8 cellular contexts compared by ENCODE assay signal in the genomic region with DNA sequence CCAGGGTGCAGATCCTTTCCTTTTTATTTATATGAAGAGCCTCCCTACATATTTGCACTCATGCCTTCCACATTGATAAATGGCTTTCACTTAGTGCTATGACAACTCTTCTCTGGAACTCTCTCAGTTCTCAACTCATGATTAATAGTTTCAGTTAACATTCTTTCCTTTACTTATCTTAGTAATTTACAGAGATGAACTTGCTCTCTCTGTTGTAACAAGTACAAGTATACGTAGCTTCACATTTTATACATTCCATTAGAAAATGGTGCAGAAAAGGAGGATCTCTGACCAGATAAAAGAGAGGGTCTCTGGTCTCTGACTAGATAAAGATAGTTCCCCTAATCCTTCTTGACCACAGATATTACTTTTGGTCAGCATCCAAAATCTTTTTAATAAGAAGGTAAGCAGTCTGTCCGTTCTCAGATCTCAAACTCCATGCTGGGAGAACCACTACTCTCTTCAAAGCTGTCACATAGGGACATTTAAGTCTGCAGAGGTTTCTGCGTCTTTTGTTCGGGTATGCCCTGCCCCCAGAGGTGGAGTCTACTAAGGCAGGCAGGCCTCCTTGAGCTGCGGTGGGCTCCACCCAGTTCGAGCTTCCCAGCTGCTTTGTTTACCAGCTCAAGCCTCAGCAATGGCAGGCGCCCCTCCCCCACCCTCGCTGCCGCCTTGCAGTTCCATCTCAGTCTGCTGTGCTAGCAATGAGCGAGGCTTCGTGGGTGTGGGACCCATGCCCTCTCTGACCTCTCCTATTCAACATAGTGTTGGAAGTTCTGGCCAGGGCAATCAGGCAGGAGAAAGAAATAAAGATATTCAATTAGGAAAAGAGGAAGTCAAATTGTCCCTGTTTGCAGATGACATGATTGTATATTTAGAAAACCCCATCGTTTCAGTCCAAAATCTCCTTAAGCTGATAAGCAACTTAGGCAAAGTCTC. TPM values are rescaled to one million over a fixed set of nuclear protein-coding genes. Genes with fewer than 3 reads are reported as not detected.
DNase-seq lines count a peak whose midpoint lies in the region; ATAC-seq and TF ChIP-seq lines count a peak whose summit lies in the region.
"Not testable (repeated sequence)": the region's sequence is repeated elsewhere in the genome, so short reads cannot be mapped to it uniquely, and the experiment has no call there.

No MANE protein-coding gene starts in this region.

- not testable (repeated sequence) for H3K9me3 ChIP-seq in RWPE2 (ENCODE audit: severe bottlenecking); endodermal cell (ENCODE audit: control insufficient read depth, low read length); lower lobe of right lung

- peak overlapping the region; percentile 88 for H3K27ac Mint-ChIP-seq in endodermal cell

- not testable (repeated sequence) for DNase-seq in RWPE2 (ENCODE audit: low spot score)
- DNase-seq in activated T-cell treated with anti-CD3 and anti-CD28 coated beads for 4 hours = peak; percentile 27
- DNase-seq in endodermal cell = peak; percentile 95
- peak; percentile 82 for DNase-seq in lower lobe of right lung
- DNase-seq in stimulated activated CD4-positive, alpha-beta T cell treated with anti-CD3 and anti-CD28 coated beads, Interleukin-1b, Interleukin-23, amount 100 ng/mL, for 1 hour (ENCODE audit: low read depth in 2 of 2) = peak; percentile 6 to 45

- intact Hi-C loops in lower lobe of right lung (cut with DNase I) = not testable (repeated sequence)

- 8 to 11% methylated on average over 6 to 12 of the region's 12 CpGs for WGBS in endodermal cell (ENCODE audit: insufficient coverage in 1 of 2, insufficient read length in 1 of 2), 2 experiments

- ATAC-seq in GM19324 (IDR thresholded peaks at IDR 0.05; ENCODE audit: low FRiP score, unreplicated experiment) = peak; percentile 54
- peak; percentile 32 for ATAC-seq in HG03571 (IDR thresholded peaks at IDR 0.05; ENCODE audit: unreplicated experiment)
- peak; percentile 73 for ATAC-seq in RWPE2 (ENCODE audit: low read depth)
- ATAC-seq in lower lobe of right lung = peak; percentile 29 to 60

- H3K9ac ChIP-seq in endodermal cell (ENCODE audit: extremely low read depth, low read length, poor library complexity, severe bottlenecking) = not testable (repeated sequence)

- H3K27me3 ChIP-seq in ACC112 (ENCODE audit: insufficient read depth, low read length); RWPE2 (ENCODE audit: insufficient read depth, poor library complexity, severe bottlenecking); endodermal cell (ENCODE audit: control insufficient read depth, insufficient read depth, low read length, poor library complexity, severe bottlenecking); lower lobe of right lung (ENCODE audit: low read depth): not testable (repeated sequence)

- peak overlapping the region; percentile 97 for H2AFZ ChIP-seq in ACC112 (ENCODE audit: low read length, unreplicated experiment)

- not testable (repeated sequence) for H3K4me1 ChIP-seq in ACC112 (ENCODE audit: control insufficient read depth, insufficient read depth, low read length, unreplicated experiment); RWPE2 (ENCODE audit: insufficient read depth, poor library complexity, severe bottlenecking); endodermal cell (ENCODE audit: control insufficient read depth, insufficient read depth, low read length)
- H3K4me1 ChIP-seq in lower lobe of right lung = peaks cover 12% of the 10 kb centered on the region

- not testable (repeated sequence) for H3K36me3 ChIP-seq in ACC112 (ENCODE audit: insufficient read depth, low read length); RWPE2 (ENCODE audit: low read depth); endodermal cell (ENCODE audit: control insufficient read depth, insufficient read depth, low read length); lower lobe of right lung

- H3K27ac ChIP-seq in ACC112 (ENCODE audit: low read depth, low read length); RWPE2 (ENCODE audit: poor library complexity, severe bottlenecking): not testable (repeated sequence)
- peak overlapping the region; percentile 63 for H3K27ac ChIP-seq in endodermal cell (ENCODE audit: low read depth, low read length)
- peak overlapping the region; percentile 25 for H3K27ac ChIP-seq in lower lobe of right lung

- not testable (repeated sequence) for H3K36me3 Mint-ChIP-seq in endodermal cell (ENCODE audit: low read depth)

- peaks cover 12% of the 10 kb centered on the region for H3K4me1 Mint-ChIP-seq in endodermal cell

- H3K4me3 Mint-ChIP-seq in endodermal cell = peak overlapping the region; percentile 30

- TF ChIP-seq CTCF in RWPE2 (IDR thresholded peaks at IDR 0.05; ENCODE audit: poor library complexity, severe bottlenecking) = not testable (repeated sequence)
- TF ChIP-seq CTCF in endodermal cell (conservative IDR thresholded peaks at IDR 0.05) (peak; percentile 63), lower lobe of right lung (IDR thresholded peaks at IDR 0.05) (peak; percentile 25)

- H3K9me3 Mint-ChIP-seq in endodermal cell = peaks cover 18% of the 10 kb centered on the region

- not testable (repeated sequence) for H3K27me3 Mint-ChIP-seq in endodermal cell (ENCODE audit: insufficient read depth)

- H3K4me3 ChIP-seq in ACC112 (ENCODE audit: low read depth, low read length) = peak overlapping the region; percentile 69
- not testable (repeated sequence) for H3K4me3 ChIP-seq in RWPE2 (ENCODE audit: severe bottlenecking)
- peak overlapping the region; percentile 58 for H3K4me3 ChIP-seq in endodermal cell (ENCODE audit: low read length)
- peak overlapping the region; percentile 30 for H3K4me3 ChIP-seq in lower lobe of right lung

- not testable (repeated sequence) for H3K79me2 ChIP-seq in ACC112 (ENCODE audit: control insufficient read depth, insufficient read depth, low read length, unreplicated experiment)

RNA-seq across cellular contexts. Expression of gene FAM3C, which starts 42.2 kb away (rescaled TPM):
- total RNA-seq in endodermal cell (10 to 100 TPM; 61.3 to 61.5 TPM), lower lobe of right lung (35.3 TPM)
- 54.5 TPM for polyA plus RNA-seq in endodermal cell (2013, experiment 1 of 2)
- polyA plus RNA-seq in endodermal cell (2013, experiment 2 of 2) = 53.0 TPM
